8 cellular contexts compared by ENCODE assay signal in the genomic region with DNA sequence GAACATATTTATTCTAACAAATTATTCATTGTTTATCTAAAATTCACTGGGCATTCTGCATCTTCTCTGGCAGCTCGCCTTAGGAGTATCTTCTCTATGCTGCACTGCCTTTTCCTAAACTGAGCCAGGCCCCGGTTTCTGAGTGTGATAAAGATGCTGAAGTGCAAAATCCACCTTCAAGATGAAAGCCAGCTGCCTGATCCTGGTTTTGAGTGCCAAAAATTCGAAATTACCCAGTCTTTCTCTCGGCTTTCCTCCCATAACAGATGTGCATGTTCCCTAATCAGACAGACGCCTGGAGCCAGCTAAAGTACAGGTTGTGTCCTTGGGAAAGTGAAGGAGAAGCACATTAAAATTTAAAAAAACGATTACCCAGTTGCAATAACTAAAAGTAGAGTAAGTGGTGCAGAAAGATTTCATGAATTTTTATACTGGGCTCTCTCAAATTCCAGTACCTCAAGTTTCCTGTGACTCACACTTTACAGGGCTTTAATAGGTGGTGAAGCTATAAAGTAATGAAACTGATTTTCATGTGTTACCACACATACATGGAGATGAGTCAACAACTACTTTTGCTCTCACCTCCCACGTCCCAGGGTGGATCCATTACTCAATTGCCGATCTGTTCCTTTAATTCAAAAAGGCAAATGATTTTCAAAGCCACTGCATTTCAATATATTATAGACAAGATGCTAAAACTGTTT.
DNase-seq lines count a peak whose midpoint lies in the region; ATAC-seq and TF ChIP-seq lines count a peak whose summit lies in the region.

No MANE protein-coding gene starts in this region.

- H3K27ac Mint-ChIP-seq in effector memory CD8-positive, alpha-beta T cell: peak overlapping the region in 1 of 2 donors; percentile 33

- TF ChIP-seq CTCF in GM13976 (IDR thresholded peaks at IDR 0.05; ENCODE audit: borderline replicate concordance, control extremely low read depth, extremely low read depth, insufficient read depth, missing control alignments) (no peak), BE2C (IDR thresholded peaks at IDR 0.05; ENCODE audit: low read depth, low read length) (no peak)

- no peak overlapping the region for H3K4me3 Mint-ChIP-seq in effector memory CD8-positive, alpha-beta T cell

- DNase-seq in GM13976 (ENCODE audit: low spot score) (peak; percentile 58), SIG-M5 treated with dmso at 0.1 percent for 504 hours (lab: John Stamatoyannopoulos, UW; ENCODE audit: unreplicated experiment) (peak; percentile 78), NCI-H187 treated with DMSO at 0.1 percent for 48 hours (lab: John Stamatoyannopoulos, UW) (no peak), BE2C (no peak), DMS153 treated with DMSO at 0.1 percent for 48 hours (lab: John Stamatoyannopoulos, UW; ENCODE audit: unreplicated experiment) (no peak)
- DNase-seq in effector memory CD8-positive, alpha-beta T cell: no peak
- DNase-seq in stimulated activated CD4-positive, alpha-beta T cell treated with anti-CD3 and anti-CD28 coated beads, Interleukin-12 subunit alpha, Interleukin-12 subunit beta, amount 100 ng/mL, for 4 hours: peak; percentile 41

- no peak overlapping the region for H3K4me3 ChIP-seq in BE2C (ENCODE audit: low read depth, low read length)

- no peaks in the 10 kb centered on the region for H3K4me1 ChIP-seq in BE2C

- no peaks in the 10 kb centered on the region for H3K36me3 ChIP-seq in BE2C

- peak; percentile 63 for ATAC-seq in HG02623 (IDR thresholded peaks at IDR 0.05; ENCODE audit: unreplicated experiment)
- peak; percentile 37 for ATAC-seq in effector memory CD8-positive, alpha-beta T cell (replicated peaks)

- no peaks in the 10 kb centered on the region for H3K27me3 ChIP-seq in BE2C

- peaks cover 2 to 3% of the 10 kb centered on the region in 2 donors for H3K4me1 Mint-ChIP-seq in effector memory CD8-positive, alpha-beta T cell (ENCODE audit: low read depth in 2 of 2)

- H3K9me3 Mint-ChIP-seq in effector memory CD8-positive, alpha-beta T cell: no peaks in the 10 kb centered on the region

- no peaks in the 10 kb centered on the region for H3K9me3 ChIP-seq in BE2C

- in situ Hi-C loops in GM13976 (cut with MboI; ENCODE audit: low sequenced_read_pairs, unreplicated experiment): no loop called here

- H3K36me3 Mint-ChIP-seq in effector memory CD8-positive, alpha-beta T cell (ENCODE audit: insufficient read depth): peaks cover 3% of the 10 kb centered on the region

- H3K27me3 Mint-ChIP-seq in effector memory CD8-positive, alpha-beta T cell: peaks cover 23 to 27% of the 10 kb centered on the region in 2 donors

Comparison
In these comparisons a context has a peak if more than half of its experiments do, and no peak if none do; other contexts are left out.
1. DNase-seq: peak in GM13976 (single experiment), SIG-M5 treated with dmso at 0.1 percent for 504 hours (single experiment) and stimulated activated CD4-positive, alpha-beta T cell treated with anti-CD3 and anti-CD28 coated beads, Interleukin-12 subunit alpha, Interleukin-12 subunit beta, amount 100 ng/mL, for 4 hours (single experiment); none in effector memory CD8-positive, alpha-beta T cell (0 of 3), NCI-H187 treated with DMSO at 0.1 percent for 48 hours (single experiment), BE2C (single experiment) and DMS153 treated with DMSO at 0.1 percent for 48 hours (single experiment).